In genomic region chr9:123301936-123302335, GRCh38 we compare ENCODE assay signal across 11 cellular contexts. TPM values are rescaled to one million over a fixed set of nuclear protein-coding genes. Genes with fewer than 3 reads are reported as not detected.
"Had no signal": no experiment of that assay in that cellular context is flagged by ENCODE, and none has a peak within 500 bp of the region (broad histone marks: within the 10 kb centered on the region; RNA-seq: fewer than 3 reads in every experiment).

No MANE protein-coding gene starts in this region.

RNA-seq across cellular contexts. Expression of gene CRB2, which starts 54.1 kb away (rescaled TPM):
- total RNA-seq: activated CD8-positive, alpha-beta memory T cell treated with anti-CD3 and anti-CD28 coated beads for 36 hours; activated CD8-positive, alpha-beta memory T cell treated with anti-CD3 and anti-CD28 coated beads, Interleukin-2, amount 10 ng/mL, durations not matched to agents 7 days and 5 days; activated naive CD4-positive, alpha-beta T cell treated with anti-CD3 and anti-CD28 coated beads for 36 hours; activated T-helper 1 cell treated with anti-CD3 and anti-CD28 coated beads, Interleukin-12 subunit alpha, Interleukin-12 subunit beta, Interleukin-2, Interleukin-4 antibody, amounts not matched to agents 30 ng/mL and 10 ng/mL and 1 ng/mL, durations not matched to agents 14 hours and 24 hours and 36 hours; activated T-helper 2 cell treated with anti-CD3 and anti-CD28 coated beads, Interferon-gamma antibody, Interleukin-2, Interleukin-4, amounts not matched to agents 10 μg/mL and 5 μg/mL and 100 μg/mL, durations not matched to agents 14 hours and 24 hours and 36 hours; bronchial epithelial cell; cardiac septum; esophagus squamous epithelium; fibroblast of lung; fibroblast of villous mesenchyme; gastroesophageal sphincter had no signal
- polyA plus RNA-seq: fibroblast of lung had no signal
